In genomic region chr5:33341316-33341715, GRCh38 we compare ENCODE assay signal across 18 cellular contexts.
"Had no signal": no experiment of that assay in that cellular context is flagged by ENCODE, and none has a peak within 500 bp of the region (broad histone marks: within the 10 kb centered on the region; RNA-seq: fewer than 3 reads in every experiment).

No MANE protein-coding gene starts in this region.

- H3K27ac Mint-ChIP-seq: naive thymus-derived CD8-positive, alpha-beta T cell; stimulated activated memory B cell treated with anti-CD40 and anti-IgM and Interleukin-4, amounts not matched to agents 10 μg/mL and 1 μg/mL and 100 μg/mL, for 72 hours had no signal

- FAIRE-seq: endothelial cell of umbilical vein, islet of Langerhans had no signal

- H3K36me3 ChIP-seq: colonic mucosa, ovary, right atrium auricular region, tibial nerve, upper lobe of right lung, vagina had no signal

- H3K4me3 Mint-ChIP-seq: naive thymus-derived CD8-positive, alpha-beta T cell; stimulated activated memory B cell treated with anti-CD40 and anti-IgM and Interleukin-4, amounts not matched to agents 10 μg/mL and 1 μg/mL and 100 μg/mL, for 72 hours; stimulated activated naive CD8-positive, alpha-beta T cell treated with anti-CD3 and anti-CD28 coated beads, Interleukin-15, Interleukin-2, amounts not matched to agents 100 ng/mL and 50 ng/mL, for 24 hours had no signal

- H3K27me3 Mint-ChIP-seq: stimulated activated memory B cell treated with anti-CD40 and anti-IgM and Interleukin-4, amounts not matched to agents 10 μg/mL and 1 μg/mL and 100 μg/mL, for 72 hours; stimulated activated naive CD8-positive, alpha-beta T cell treated with anti-CD3 and anti-CD28 coated beads, Interleukin-15, Interleukin-2, amounts not matched to agents 100 ng/mL and 50 ng/mL, for 24 hours had no signal

- H3K27ac ChIP-seq: colonic mucosa, ovary, right atrium auricular region, tibial nerve, upper lobe of right lung, vagina had no signal

- H3K27me3 ChIP-seq: colonic mucosa, ovary, right atrium auricular region, tibial nerve, upper lobe of right lung, vagina had no signal

- H3K9me3 ChIP-seq: colonic mucosa, ovary, right atrium auricular region, upper lobe of right lung, vagina had no signal

- DNase-seq: colonic mucosa; dermis blood vessel endothelial cell; erythroblast; foreskin melanocyte; head of caudate nucleus; hippocampal formation; kidney glomerular epithelial cell; naive thymus-derived CD8-positive, alpha-beta T cell; ovary; stimulated activated CD4-positive, alpha-beta T cell treated with anti-CD3 and anti-CD28 coated beads, Interleukin-4, amount 100 ng/mL, for 1 hour; upper lobe of right lung had no signal

- H3K4me3 ChIP-seq: colonic mucosa, ovary, right atrium auricular region, tibial nerve, upper lobe of right lung, vagina had no signal

- H3K4me1 Mint-ChIP-seq: naive thymus-derived CD8-positive, alpha-beta T cell; stimulated activated memory B cell treated with anti-CD40 and anti-IgM and Interleukin-4, amounts not matched to agents 10 μg/mL and 1 μg/mL and 100 μg/mL, for 72 hours had no signal

- H3K36me3 Mint-ChIP-seq: naive thymus-derived CD8-positive, alpha-beta T cell; stimulated activated memory B cell treated with anti-CD40 and anti-IgM and Interleukin-4, amounts not matched to agents 10 μg/mL and 1 μg/mL and 100 μg/mL, for 72 hours had no signal

- H3K4me1 ChIP-seq: colonic mucosa, right atrium auricular region had no signal
